ENCODE assay signal across 19 cellular contexts in genomic region chr11:8312966-8313365, GRCh38. TPM values are rescaled to one million over a fixed set of nuclear protein-coding genes. Genes with fewer than 3 reads are reported as not detected.
A peak's percentile ranks its signal among the peaks of the same experiment; 100 is the strongest.
DNase-seq lines count a peak whose midpoint lies in the region; ATAC-seq and TF ChIP-seq lines count a peak whose summit lies in the region.
"Had no signal": no experiment of that assay in that cellular context is flagged by ENCODE, and none has a peak within 500 bp of the region (broad histone marks: within the 10 kb centered on the region; RNA-seq: fewer than 3 reads in every experiment).

No MANE protein-coding gene starts in this region.

- H3K36me3 Mint-ChIP-seq in natural killer cell treated with Interleukin-12 subunit alpha and Interleukin-12 subunit beta and Interleukin-15 and Interleukin-18, amount 100 ng/mL, for 72 hours, result no peaks in the 10 kb centered on the region
- H3K36me3 Mint-ChIP-seq in natural killer cell (no peaks in the 10 kb centered on the region), type B pancreatic cell (no peaks in the 10 kb centered on the region)
- H3K36me3 Mint-ChIP-seq: CD4-positive, alpha-beta memory T cell had no signal

- peak; percentile 49 for DNase-seq in natural killer cell treated with Interleukin-12 subunit alpha and Interleukin-12 subunit beta and Interleukin-15 and Interleukin-18, amount 100 ng/mL, for 72 hours (ENCODE audit: low spot score)
- DNase-seq in natural killer cell (no peak), left kidney (ENCODE audit: low read depth, low spot score) (peak; percentile 51), posterior vena cava (ENCODE audit: low spot score) (peak; percentile 36), type B pancreatic cell (ENCODE audit: extremely low spot score, unreplicated experiment) (no peak), amniotic stem cell (lab: John Stamatoyannopoulos, UW) (no peak), SK-N-DZ (ENCODE audit: low spot score) (no peak)
- DNase-seq: AML-193; CD4-positive, alpha-beta memory T cell; DMS153; DMS79; GDM1; GM23248; HCEC 1CT; IMR-90 had no signal

- no peaks in the 10 kb centered on the region for H3K9me3 Mint-ChIP-seq in natural killer cell treated with Interleukin-12 subunit alpha and Interleukin-12 subunit beta and Interleukin-15 and Interleukin-18, amount 100 ng/mL, for 72 hours
- H3K9me3 Mint-ChIP-seq in natural killer cell, result no peaks in the 10 kb centered on the region
- H3K9me3 Mint-ChIP-seq in type B pancreatic cell, result no peaks in the 10 kb centered on the region

- TF ChIP-seq CTCF in natural killer cell (IDR thresholded peaks at IDR 0.05) (no peak), type B pancreatic cell (conservative IDR thresholded peaks at IDR 0.05) (peak; percentile 46)

- H3K27ac Mint-ChIP-seq in natural killer cell treated with Interleukin-12 subunit alpha and Interleukin-12 subunit beta and Interleukin-15 and Interleukin-18, amount 100 ng/mL, for 72 hours, result no peak overlapping the region
- H3K27ac Mint-ChIP-seq in natural killer cell (no peak overlapping the region), type B pancreatic cell (no peak overlapping the region)
- H3K27ac Mint-ChIP-seq: CD4-positive, alpha-beta memory T cell had no signal

- ATAC-seq in natural killer cell treated with Interleukin-12 subunit alpha and Interleukin-12 subunit beta and Interleukin-15 and Interleukin-18, amount 100 ng/mL, for 72 hours, result no peak
- ATAC-seq in natural killer cell (no peak), HG02884 (IDR thresholded peaks at IDR 0.05; ENCODE audit: unreplicated experiment) (no peak)
- ATAC-seq: A549 had no signal

- H3K4me1 Mint-ChIP-seq in natural killer cell treated with Interleukin-12 subunit alpha and Interleukin-12 subunit beta and Interleukin-15 and Interleukin-18, amount 100 ng/mL, for 72 hours (ENCODE audit: low read depth in 2 of 2), result peaks cover 0 to 6% of the 10 kb centered on the region in 2 donors
- no peaks in the 10 kb centered on the region for H3K4me1 Mint-ChIP-seq in natural killer cell
- H3K4me1 Mint-ChIP-seq in type B pancreatic cell (ENCODE audit: unreplicated experiment), result peaks cover 13% of the 10 kb centered on the region
- H3K4me1 Mint-ChIP-seq: CD4-positive, alpha-beta memory T cell had no signal

- intact Hi-C loops in natural killer cell (cut with micrococcal nuclease) (no loop called here), posterior vena cava (cut with DNase I) (no loop called here)

- no peak overlapping the region for H3K4me3 Mint-ChIP-seq in natural killer cell treated with Interleukin-12 subunit alpha and Interleukin-12 subunit beta and Interleukin-15 and Interleukin-18, amount 100 ng/mL, for 72 hours
- H3K4me3 Mint-ChIP-seq in natural killer cell (no peak overlapping the region), type B pancreatic cell (no peak overlapping the region)
- H3K4me3 Mint-ChIP-seq: CD4-positive, alpha-beta memory T cell had no signal

- H3K27me3 Mint-ChIP-seq in natural killer cell treated with Interleukin-12 subunit alpha and Interleukin-12 subunit beta and Interleukin-15 and Interleukin-18, amount 100 ng/mL, for 72 hours, result peaks cover 0 to 8% of the 10 kb centered on the region in 2 donors
- H3K27me3 Mint-ChIP-seq in natural killer cell (ENCODE audit: low read depth in 2 of 2), result peaks cover 0 to 8% of the 10 kb centered on the region in 2 donors
- peaks cover 32% of the 10 kb centered on the region for H3K27me3 Mint-ChIP-seq in type B pancreatic cell

RNA-seq across cellular contexts. Expression of gene LMO1, which starts 49.3 kb away (rescaled TPM):
- not detected for total RNA-seq in natural killer cell treated with Interleukin-12 subunit alpha and Interleukin-12 subunit beta and Interleukin-15 and Interleukin-18, amount 100 ng/mL, for 72 hours
- total RNA-seq in natural killer cell (not detected), posterior vena cava (under 1 TPM in 1 of 2 donors, not detected in 1; 0.38 TPM), type B pancreatic cell (ENCODE audit: low replicate concordance) (2.1 and 2.7 TPM in 2 replicates)
- 1.7 and 4.4 TPM in 2 replicates for polyA plus RNA-seq in SK-N-DZ (2014; cell fraction: cytosol; rRNA removed)
- 3.3 and 4.2 TPM in 2 replicates for polyA plus RNA-seq in SK-N-DZ (2014; cell fraction: nucleus; rRNA removed)
- total RNA-seq: CD4-positive, alpha-beta memory T cell; Daoy; GM23248; IMR-90 had no signal
- polyA plus RNA-seq: BJ; CD4-positive, alpha-beta memory T cell; GM23248; IMR-90 had no signal

Comparison
In these comparisons a context has a peak if more than half of its experiments do, and no peak if none do; other contexts are left out.
1. DNase-seq: peak in natural killer cell treated with Interleukin-12 subunit alpha and Interleukin-12 subunit beta and Interleukin-15 and Interleukin-18, amount 100 ng/mL, for 72 hours (single experiment), left kidney (single experiment) and posterior vena cava (single experiment); none in natural killer cell (single experiment), type B pancreatic cell (single experiment), amniotic stem cell (single experiment) and SK-N-DZ (single experiment).